ENCODE assay signal across 11 cellular contexts in the genomic region with DNA sequence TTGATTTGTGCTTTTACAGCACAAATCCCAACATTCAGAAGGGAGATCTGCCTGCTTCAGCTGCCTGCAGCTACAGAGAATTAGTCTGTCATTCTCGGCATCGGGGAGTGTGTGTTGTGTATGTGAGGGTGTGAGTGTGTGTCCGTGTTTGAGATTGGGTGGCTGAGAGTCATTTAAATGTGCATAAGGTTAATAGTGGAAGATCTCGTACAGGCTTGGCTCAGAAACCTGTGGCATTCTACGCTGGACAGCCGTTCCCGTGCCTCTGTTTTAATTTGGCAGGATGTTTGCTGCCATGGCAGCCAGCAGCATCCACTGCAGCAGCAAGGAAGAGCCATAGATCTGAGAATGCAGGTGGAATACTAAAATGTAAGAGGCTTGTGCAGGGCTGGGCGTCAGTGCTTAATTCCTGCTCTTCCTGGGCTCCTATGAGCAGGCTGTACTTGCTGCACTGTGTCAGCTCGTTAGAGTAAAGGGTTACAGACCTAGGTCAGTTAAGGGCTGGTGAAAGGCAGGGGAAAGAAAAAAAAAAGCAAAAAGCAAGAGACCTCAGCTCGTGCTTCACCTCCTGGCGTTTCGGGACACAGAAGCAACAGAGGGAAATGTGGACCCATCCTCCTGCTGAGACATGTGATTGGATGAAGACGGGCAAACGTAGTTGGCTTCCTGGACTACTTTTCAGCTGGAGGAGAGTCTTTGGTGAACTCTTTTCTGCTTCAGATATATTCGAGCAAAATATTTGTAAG.
DNase-seq lines count a peak whose midpoint lies in the region; ATAC-seq and TF ChIP-seq lines count a peak whose summit lies in the region.
"Had no signal": no experiment of that assay in that cellular context is flagged by ENCODE, and none has a peak within 500 bp of the region (broad histone marks: within the 10 kb centered on the region; RNA-seq: fewer than 3 reads in every experiment).

No MANE protein-coding gene starts in this region.

- no peaks in the 10 kb centered on the region for H3K79me2 ChIP-seq in ACC112 (ENCODE audit: control insufficient read depth, insufficient read depth, low read length, unreplicated experiment)

- TF ChIP-seq CTCF in coronary artery (IDR thresholded peaks at IDR 0.05) = no peak

- no peaks in the 10 kb centered on the region for H3K27me3 ChIP-seq in ACC112 (ENCODE audit: insufficient read depth, low read length)

- ATAC-seq in HG03108 (IDR thresholded peaks at IDR 0.05; ENCODE audit: unreplicated experiment) = no peak
- ATAC-seq: esophagus mucosa, HepG2 had no signal

- H3K36me3 ChIP-seq in ACC112 (ENCODE audit: insufficient read depth, low read length) = peaks cover 18% of the 10 kb centered on the region

- in situ Hi-C loops in KBM-7 (cut with MboI; ENCODE audit: low pct_unique_long_range_greater_than_20kb, low sequenced_read_pairs) = no loop called here

- H3K27ac ChIP-seq in ACC112 (ENCODE audit: low read depth, low read length) (no peak overlapping the region; the same call in 1 of the 2 replicates), coronary artery (peak overlapping the region in 1 of 2 donors; percentile 23)

- H3K4me3 ChIP-seq in ACC112 (ENCODE audit: low read depth, low read length) = peak overlapping the region; percentile 34; the same call in 1 of the 2 replicates
- peak overlapping the region; percentile 56 for H3K4me3 ChIP-seq in coronary artery

- H2AFZ ChIP-seq in ACC112 (ENCODE audit: low read length, unreplicated experiment) = peak overlapping the region; percentile 29

- DNase-seq in NCI-H2227 (lab: John Stamatoyannopoulos, UW; ENCODE audit: unreplicated experiment) = peak; percentile 67
- DNase-seq in coronary artery (ENCODE audit: low spot score) = no peak
- peak; percentile 52 for DNase-seq in medulla oblongata (ENCODE audit: extremely low spot score)
- no peak for DNase-seq in SW480 (ENCODE audit: low spot score)
- no peak for DNase-seq in KBM-7
- no peak for DNase-seq in OCI-M1 (lab: John Stamatoyannopoulos, UW)
- DNase-seq: activated naive CD4-positive, alpha-beta T cell treated with anti-CD3 and anti-CD28 coated beads, Interleukin-2, amount 10 ng/mL, durations not matched to agents 7 days and 5 days had no signal

- H3K4me1 ChIP-seq in ACC112 (ENCODE audit: control insufficient read depth, insufficient read depth, low read length, unreplicated experiment) = peaks cover 22% of the 10 kb centered on the region

Comparison
In these comparisons a context has a peak if more than half of its experiments do, and no peak if none do; other contexts are left out.
1. DNase-seq: peak in NCI-H2227 (single experiment) and medulla oblongata (single experiment); none in coronary artery (single experiment), SW480 (single experiment), KBM-7 (single experiment) and OCI-M1 (single experiment).